Comparison of ENCODE assay signal across 7 cellular contexts in the genomic region with DNA sequence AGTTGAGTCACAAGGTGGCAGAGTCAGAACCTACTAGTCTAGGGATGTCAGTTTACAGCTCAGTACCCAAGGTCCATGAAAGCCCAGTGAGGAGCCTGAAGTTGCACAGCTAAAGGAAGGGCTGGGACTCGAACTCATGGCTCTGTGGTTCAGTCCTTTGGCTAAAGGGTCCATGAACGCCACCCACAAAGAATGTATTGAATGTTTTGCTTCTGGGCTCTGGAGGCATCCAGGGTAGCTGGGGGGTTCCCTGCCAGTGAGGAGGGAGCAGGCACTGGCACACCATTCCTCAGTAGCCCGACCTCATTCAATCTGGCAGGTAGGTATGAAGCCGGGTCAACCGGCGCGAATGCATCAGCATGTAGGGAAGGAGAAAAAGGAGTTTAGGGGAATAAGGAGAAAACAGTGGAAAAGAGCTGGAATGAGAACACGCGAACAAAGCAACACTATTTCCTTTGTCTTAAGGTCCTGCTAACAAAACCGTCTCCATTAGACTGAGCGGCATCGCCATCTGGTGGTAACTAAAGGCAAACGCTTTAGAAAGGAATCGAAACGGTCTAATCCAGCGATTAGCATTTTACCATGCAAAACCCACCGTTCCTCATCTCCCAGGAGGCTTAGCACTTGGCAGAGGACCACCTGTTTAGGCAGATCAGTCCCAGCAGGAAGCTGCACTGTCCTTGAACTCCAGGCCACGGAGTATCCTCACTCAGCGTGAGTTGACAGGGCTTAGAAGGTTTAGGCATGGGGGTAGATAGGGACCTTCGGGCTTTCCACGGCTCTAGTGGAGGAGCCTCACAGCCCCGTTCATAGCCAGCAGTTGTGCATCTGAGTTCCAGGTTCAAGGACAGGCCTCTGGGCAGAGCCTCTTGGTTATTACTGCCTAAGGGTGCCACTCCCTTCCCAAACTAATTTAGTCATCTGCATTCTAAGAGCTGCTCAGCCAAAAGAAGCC.
DNase-seq lines count a peak whose midpoint lies in the region; ATAC-seq, FAIRE-seq and TF ChIP-seq lines count a peak whose summit lies in the region.

No MANE protein-coding gene starts in this region.

- no peaks in the 10 kb centered on the region for H4K20me1 ChIP-seq in mammary epithelial cell (ENCODE audit: insufficient read depth, low read length)
- peaks cover 8% of the 10 kb centered on the region for H4K20me1 ChIP-seq in smooth muscle cell (ENCODE audit: low read depth)

- CTCF ChIA-PET in mammary epithelial cell (lab: Charles Lee; ENCODE audit: low non-redundant PET), result interaction anchor here (0.6 kb wide), 2 partner anchors 100 to 185 kb away, joined by 3 read pairs; no protein-coding TSS in a partner anchor

- dilution Hi-C loops in mammary epithelial cell (cut with HindIII; ENCODE audit: low sequenced_read_pairs), result no loop called here

- no peak for ATAC-seq in GM18909 (IDR thresholded peaks at IDR 0.05; ENCODE audit: poor library complexity, unreplicated experiment)

- BruUV-seq in mammary epithelial cell (replicated peaks; lab: Mats Ljungman, UMichigan), result no TSS peak

- FAIRE-seq in GM18507 (lab: Jason Lieb, UNC), result peak; percentile 82

- intact Hi-C loops in mammary epithelial cell (cut with micrococcal nuclease), result loop anchor here (1.0 to 10.0 kb wide), 6 partner anchors 121 to 925 kb away; a partner anchor contains a TSS

- H3K4me2 ChIP-seq in mammary epithelial cell (ENCODE audit: insufficient read depth, low read depth, low read length) (peak overlapping the region; percentile 73), smooth muscle cell (peak overlapping the region; percentile 68)

- TF ChIP-seq CTCF in mammary epithelial cell (conservative IDR thresholded peaks at IDR 0.05 in 1 of 2, IDR thresholded peaks at IDR 0.05 in 1 of 2; ENCODE audit: extremely low read depth in 1 of 2, insufficient read depth in 1 of 2, low read depth in 1 of 2, low read length in 2 of 2) (peak; percentile 76 to 91), smooth muscle cell (IDR thresholded peaks at IDR 0.05; ENCODE audit: borderline replicate concordance, insufficient read depth, poor library complexity, severe bottlenecking) (peak; percentile 73)

- peak overlapping the region; percentile 77 for H3K27ac ChIP-seq in mammary epithelial cell (ENCODE audit: insufficient read depth, low read depth, low read length)
- peak overlapping the region; percentile 82 for H3K27ac ChIP-seq in smooth muscle cell (ENCODE audit: low read depth)

- H3K4me1 ChIP-seq in mammary epithelial cell (ENCODE audit: insufficient read depth, low read length) (peaks cover 40% of the 10 kb centered on the region), smooth muscle cell (ENCODE audit: low read depth) (peaks cover 25% of the 10 kb centered on the region)

- H2AFZ ChIP-seq in mammary epithelial cell (ENCODE audit: low read depth, low read length) (peak overlapping the region; percentile 43), smooth muscle cell (ENCODE audit: low read depth) (no peak overlapping the region)

- H3K4me3 ChIP-seq in mammary epithelial cell (replicated peaks in 1 of 3; ENCODE audit: insufficient read depth in 1 of 3, low read depth in 2 of 3, low read length in 3 of 3), result peak overlapping the region in 2 of 3 experiments; percentile 3 to 15
- H3K4me3 ChIP-seq in smooth muscle cell, result peak overlapping the region; percentile 21

- DNase-seq in GM18507 (ENCODE audit: extremely low spot score, insufficient read length, low read depth) (peak; percentile 18), NCI-H2081 (lab: John Stamatoyannopoulos, UW) (peak; percentile 74 to 78), UCSD-AML1 (lab: John Stamatoyannopoulos, UW; ENCODE audit: unreplicated experiment) (peak; percentile 23), mammary epithelial cell (peak; percentile 68), iPS-NIHi7 (ENCODE audit: extremely low spot score) (peak; percentile 66), smooth muscle cell (lab: John Stamatoyannopoulos, UW; ENCODE audit: unreplicated experiment) (peak; percentile 13)

- H3K27me3 ChIP-seq in mammary epithelial cell (ENCODE audit: insufficient read depth, low read length), result no peaks in the 10 kb centered on the region
- no peaks in the 10 kb centered on the region for H3K27me3 ChIP-seq in smooth muscle cell (ENCODE audit: low read depth)

- H3K9ac ChIP-seq in mammary epithelial cell (ENCODE audit: insufficient read depth, low read length) (peak overlapping the region; percentile 71), smooth muscle cell (ENCODE audit: low read depth) (peak overlapping the region; percentile 39)

- WGBS in mammary epithelial cell (ENCODE audit: low coverage, missing lambda C conversion rate), result 20% methylated on average over 20 of the region's 22 CpGs
- 17% methylated on average over 22 of the region's 22 CpGs for WGBS in smooth muscle cell (ENCODE audit: low lambda C conversion rate)

- H3F3A ChIP-seq in smooth muscle cell (ENCODE audit: low read depth), result peaks cover 5% of the 10 kb centered on the region

- H3K36me3 ChIP-seq in mammary epithelial cell (ENCODE audit: insufficient read depth, low read length) (peaks cover 2% of the 10 kb centered on the region), smooth muscle cell (ENCODE audit: low read depth) (no peaks in the 10 kb centered on the region)

- in situ Hi-C loops in mammary epithelial cell (cut with MboI; ENCODE audit: low sequenced_read_pairs in 2 of 2), result loop anchor here (5.0 to 25.0 kb wide), 3 partner anchors 173 to 182 kb away; no protein-coding TSS in a partner anchor

- H3K79me2 ChIP-seq in mammary epithelial cell (ENCODE audit: insufficient read depth, low read length) (no peaks in the 10 kb centered on the region), smooth muscle cell (ENCODE audit: low read depth) (no peaks in the 10 kb centered on the region)

- no peaks in the 10 kb centered on the region for H3K9me3 ChIP-seq in mammary epithelial cell (replicated peaks; ENCODE audit: insufficient read depth, low read length)
- no peaks in the 10 kb centered on the region for H3K9me3 ChIP-seq in smooth muscle cell (replicated peaks; ENCODE audit: low read depth)

Comparison
In these comparisons a context has a peak if more than half of its experiments do, and no peak if none do; other contexts are left out.
1. DNase-seq: peak in every context shown above with its lines; median percentile 76 in NCI-H2081; 68 in mammary epithelial cell; 66 in iPS-NIHi7; 23 in UCSD-AML1; 18 in GM18507; 13 in smooth muscle cell.